In the genomic region with DNA sequence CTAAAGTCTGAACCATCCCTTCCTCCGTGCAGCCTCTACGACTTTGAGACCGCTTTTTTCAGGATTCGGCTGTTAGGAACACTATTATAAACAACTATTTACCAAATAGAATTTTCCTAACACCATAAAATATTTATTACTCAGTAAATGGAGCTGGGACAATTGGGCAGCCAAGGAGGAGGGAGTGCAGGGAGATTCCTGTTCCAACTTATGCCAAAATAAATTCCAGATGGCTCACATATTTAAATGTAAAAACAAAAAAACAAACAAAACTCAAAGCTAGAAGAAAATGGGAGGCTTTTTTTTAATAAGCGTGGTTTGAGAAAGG, we compare ENCODE assay signal across 21 cellular contexts. TPM values are rescaled to one million over a fixed set of nuclear protein-coding genes. Genes with fewer than 3 reads are reported as not detected.
DNase-seq lines count a peak whose midpoint lies in the region; ATAC-seq, FAIRE-seq and TF ChIP-seq lines count a peak whose summit lies in the region.
"Had no signal": no experiment of that assay in that cellular context is flagged by ENCODE, and none has a peak within 500 bp of the region (broad histone marks: within the 10 kb centered on the region; RNA-seq: fewer than 3 reads in every experiment).

No MANE protein-coding gene starts in this region.

- no peak overlapping the region for H3K14ac ChIP-seq in mesenchymal stem cell (ENCODE audit: low read length in 2 of 2)

- no peak overlapping the region; the same call in 1 of the 2 replicates for H3K4me3 ChIP-seq in GM23248
- H3K4me3 ChIP-seq in K562 = no peak overlapping the region
- peak overlapping the region in 1 of 2 experiments; percentile 24 for H3K4me3 ChIP-seq in mesenchymal stem cell (ENCODE audit: insufficient read depth in 1 of 2, low read depth in 1 of 2, low read length in 2 of 2)
- no peak overlapping the region for H3K4me3 ChIP-seq in thoracic aorta
- H3K4me3 ChIP-seq: BLaER1 treated with 17β-estradiol and CSF1 and Interleukin-3, amounts not matched to agents 10 nM and 100 nM; cardiac muscle cell had no signal

- H3F3A ChIP-seq in GM23248 (ENCODE audit: insufficient read depth) = peaks cover 59% of the 10 kb centered on the region

- H3K79me2 ChIP-seq in GM23248 (ENCODE audit: insufficient read depth) (no peaks in the 10 kb centered on the region), K562 (ENCODE audit: control insufficient read depth, insufficient read depth, low read length) (no peaks in the 10 kb centered on the region)

- H3K27ac ChIP-seq in GM23248 = peak overlapping the region; percentile 57
- no peak overlapping the region for H3K27ac ChIP-seq in K562 (ENCODE audit: extremely low read depth, low read depth, low read length)
- H3K27ac ChIP-seq in mesenchymal stem cell (ENCODE audit: low read length, poor library complexity, severe bottlenecking) = no peak overlapping the region
- H3K27ac ChIP-seq in thoracic aorta = peak overlapping the region; percentile 79 to 85
- H3K27ac ChIP-seq: BLaER1 treated with 17β-estradiol and CSF1 and Interleukin-3, amounts not matched to agents 10 nM and 100 nM; cardiac muscle cell had no signal

- no TSS peak for BruUV-seq in K562 (replicated peaks; lab: Mats Ljungman, UMichigan)

- peak overlapping the region; percentile 61 for H4K91ac ChIP-seq in mesenchymal stem cell (ENCODE audit: low read length)

- H3K4me2 ChIP-seq in GM23248 (ENCODE audit: unreplicated experiment) (peak overlapping the region; percentile 56), K562 (ENCODE audit: insufficient read depth, low read length) (no peak overlapping the region), mesenchymal stem cell (ENCODE audit: low read length, poor library complexity, severe bottlenecking) (no peak overlapping the region)
- H3K4me2 ChIP-seq: BLaER1 treated with 17β-estradiol and CSF1 and Interleukin-3, amounts not matched to agents 10 nM and 100 nM had no signal

- peak overlapping the region; percentile 4; the same call in 1 of the 2 replicates for H2AFZ ChIP-seq in GM23248
- H2AFZ ChIP-seq in K562 (ENCODE audit: low read depth, low read length) = no peak overlapping the region
- no peak overlapping the region for H2AFZ ChIP-seq in mesenchymal stem cell (ENCODE audit: low read depth, low read length)

- H4K8ac ChIP-seq in mesenchymal stem cell (ENCODE audit: low read length) = no peak overlapping the region

- H2AK5ac ChIP-seq in mesenchymal stem cell (ENCODE audit: low read length, severe bottlenecking) = peak overlapping the region; percentile 78

- H2BK15ac ChIP-seq in mesenchymal stem cell (ENCODE audit: low read depth, poor library complexity, severe bottlenecking) = no peak overlapping the region

- POLR2A ChIA-PET in K562 (lab: Yijun Ruan, JAX) = interaction anchor here (0.8 to 1.2 kb wide), 4 partner anchors 13 to 249 kb away, joined by 3 to 5 read pairs (median 4); no protein-coding TSS in a partner anchor

- H3K36me3 ChIP-seq in GM23248 (ENCODE audit: low read depth) (no peaks in the 10 kb centered on the region), K562 (ENCODE audit: control insufficient read depth, insufficient read depth, low read length) (peaks cover 4% of the 10 kb centered on the region; the same call in 1 of the 3 replicates), mesenchymal stem cell (ENCODE audit: control insufficient read depth in 1 of 2, insufficient read depth in 2 of 2, low read depth in 1 of 2, low read length in 2 of 2) (peaks cover 12 to 16% of the 10 kb centered on the region in 2 experiments), thoracic aorta (peaks cover 7% of the 10 kb centered on the region)
- H3K36me3 ChIP-seq: cardiac muscle cell had no signal

- DNase-seq in GM23248 (no peak), K562 (ENCODE audit: extremely low read depth in 1 of 4, low spot score in 3 of 4) (no peak), mesenchymal stem cell (no peak), thoracic aorta (ENCODE audit: low spot score) (no peak), NCI-H1930 (lab: John Stamatoyannopoulos, UW) (no peak)
- no peak for DNase-seq in activated CD4-positive, CD25-positive, alpha-beta regulatory T cell treated with anti-CD3 and anti-CD28 coated beads, Interleukin-2, amount 50 U/mL, for 72 hours
- DNase-seq: activated T-cell treated with anti-CD3 and anti-CD28 coated beads, Interleukin-2, amount 50 U/mL, for 1 hour; DND-41; effector memory CD8-positive, alpha-beta T cell; MM.1S; NCI-H2029 treated with DMSO at 0.1 percent for 48 hours; NCI-H69; nucleus accumbens; PC-3; small intestine; stimulated activated naive CD4-positive, alpha-beta T cell had no signal

- TF ChIP-seq EP300 in K562 (IDR thresholded peaks at IDR 0.05; ENCODE audit: low read length) = no peak

- in situ Hi-C loops in GM23248 (cut with MboI) = no loop called here
- in situ Hi-C loops in K562 (cut with MboI) = no loop called here

- H2BK12ac ChIP-seq in mesenchymal stem cell (ENCODE audit: low read length in 2 of 2) = no peak overlapping the region

- no peak for TF ChIP-seq POLR2A in K562 (conservative IDR thresholded peaks at IDR 0.05)

- no peaks in the 10 kb centered on the region for H3K9me3 ChIP-seq in GM23248 (ENCODE audit: low read depth)
- no peaks in the 10 kb centered on the region for H3K9me3 ChIP-seq in K562 (replicated peaks; ENCODE audit: control insufficient read depth, insufficient read depth, low read depth, low read length)
- no peaks in the 10 kb centered on the region for H3K9me3 ChIP-seq in mesenchymal stem cell (ENCODE audit: control insufficient read depth, low read length)
- no peaks in the 10 kb centered on the region for H3K9me3 ChIP-seq in thoracic aorta
- H3K9me3 ChIP-seq: BLaER1 treated with 17β-estradiol and CSF1 and Interleukin-3, amounts not matched to agents 10 nM and 100 nM had no signal

- TF ChIP-seq CTCF in K562 (IDR thresholded peaks at IDR 0.05 in 2 of 3, conservative IDR thresholded peaks at IDR 0.05 in 1 of 3; ENCODE audit: insufficient read depth in 2 of 3, low read depth in 1 of 3, low read length in 3 of 3) = no peak
- TF ChIP-seq CTCF in thoracic aorta (IDR thresholded peaks at IDR 0.05) = no peak

- no peak overlapping the region for H3K18ac ChIP-seq in mesenchymal stem cell (ENCODE audit: low read depth in 1 of 2, low read length in 2 of 2)

- no peak for TF ChIP-seq RAD21 in K562 (CRISPR knock-in tag; conservative IDR thresholded peaks at IDR 0.05 in 1 of 2, IDR thresholded peaks at IDR 0.05 in 1 of 2)

- no peaks in the 10 kb centered on the region for H3K27me3 ChIP-seq in GM23248 (replicated peaks; ENCODE audit: insufficient read depth)
- H3K27me3 ChIP-seq in K562 (ENCODE audit: control insufficient read depth in 2 of 2, insufficient read depth in 2 of 2, low read length in 2 of 2) = peaks cover 0 to 6% of the 10 kb centered on the region in 2 experiments; a peak in 1 of 5 replicates
- H3K27me3 ChIP-seq in mesenchymal stem cell (ENCODE audit: control insufficient read depth in 1 of 2, insufficient read depth in 1 of 2, low read length in 2 of 2) = no peaks in the 10 kb centered on the region
- no peaks in the 10 kb centered on the region for H3K27me3 ChIP-seq in thoracic aorta (replicated peaks; ENCODE audit: insufficient read depth)
- H3K27me3 ChIP-seq: BLaER1 treated with 17β-estradiol and CSF1 and Interleukin-3, amounts not matched to agents 10 nM and 100 nM; cardiac muscle cell had no signal

- intact Hi-C loops in K562 (cut with micrococcal nuclease) = no loop called here

- no peaks in the 10 kb centered on the region for H3K79me1 ChIP-seq in mesenchymal stem cell (replicated peaks; ENCODE audit: low read length, poor library complexity, severe bottlenecking)

- no peak overlapping the region for H3K23ac ChIP-seq in mesenchymal stem cell (ENCODE audit: low read length in 2 of 2)

- no peak overlapping the region for H2BK120ac ChIP-seq in mesenchymal stem cell (ENCODE audit: low read depth, low read length)

- peak overlapping the region in 1 of 2 experiments; percentile 24 for H3K4ac ChIP-seq in mesenchymal stem cell (ENCODE audit: low read depth in 1 of 2, low read length in 2 of 2)

- no peak for ATAC-seq in K562
- no peak for ATAC-seq in thoracic aorta (ENCODE audit: insufficient number of reproducible peaks, low FRiP score, low read depth)
- ATAC-seq in HG02588 (IDR thresholded peaks at IDR 0.05; ENCODE audit: unreplicated experiment) = no peak
- ATAC-seq: effector memory CD8-positive, alpha-beta T cell; PC-3 had no signal

- H4K20me1 ChIP-seq in GM23248 (ENCODE audit: insufficient read depth) = no peaks in the 10 kb centered on the region
- no peaks in the 10 kb centered on the region for H4K20me1 ChIP-seq in K562 (replicated peaks; ENCODE audit: control insufficient read depth, insufficient read depth, low read length)

- 8 to 14% methylated on average over 5 of the region's 5 CpGs for WGBS in GM23248 (ENCODE audit: low coverage in 1 of 2, low lambda C conversion rate in 2 of 2, missing lambda C conversion rate in 2 of 2), 2 experiments
- 40% methylated on average over 5 of the region's 5 CpGs for WGBS in K562 (ENCODE audit: insufficient coverage, low coverage, missing lambda C conversion rate)
- 100% methylated on average over 2 of the region's 5 CpGs for WGBS in mesenchymal stem cell

- H3K9me1 ChIP-seq in K562 (ENCODE audit: control insufficient read depth, insufficient read depth, low read length) = no peaks in the 10 kb centered on the region

- no peaks in the 10 kb centered on the region for H3K9me2 ChIP-seq in GM23248 (ENCODE audit: insufficient read depth)

- H3K4me1 ChIP-seq in GM23248 (ENCODE audit: insufficient read depth) (peaks cover 68% of the 10 kb centered on the region), K562 (replicated peaks in 1 of 2; ENCODE audit: control insufficient read depth in 2 of 2, insufficient read depth in 2 of 2, low read length in 2 of 2) (no peaks in the 10 kb centered on the region), mesenchymal stem cell (ENCODE audit: control insufficient read depth, insufficient read depth, low read depth, low read length) (peaks cover 36% of the 10 kb centered on the region), thoracic aorta (ENCODE audit: control insufficient read depth in 1 of 2, low read depth in 2 of 2) (peaks cover 54 to 89% of the 10 kb centered on the region in 2 donors)

- H3K9ac ChIP-seq in GM23248 (no peak overlapping the region; the same call in 1 of the 2 replicates), K562 (ENCODE audit: insufficient read depth in 1 of 2, low read depth in 2 of 2, low read length in 2 of 2) (no peak overlapping the region), mesenchymal stem cell (ENCODE audit: low read length) (peak overlapping the region; percentile 8)
- H3K9ac ChIP-seq: BLaER1 treated with 17β-estradiol and CSF1 and Interleukin-3, amounts not matched to agents 10 nM and 100 nM had no signal

- CTCF ChIA-PET in K562 (lab: Yijun Ruan, JAX; ENCODE audit: low intra/inter-chr PET ratio) = no interaction called here

- H2BK5ac ChIP-seq in mesenchymal stem cell (ENCODE audit: low read depth, low read length, poor library complexity, severe bottlenecking) = no peak overlapping the region

- FAIRE-seq in K562 (lab: Jason Lieb, UNC) = peak; percentile 23
- FAIRE-seq: small intestine, TTC549 had no signal

RNA-seq across cellular contexts. Expression of a gene that starts 48.1 kb away (rescaled TPM):
- not detected in 2 replicates for total RNA-seq in GM23248 (2014; rRNA removed; shearing (Covaris generic))
- polyA plus RNA-seq in GM23248 (2016; fragmentation: Nextera tagmentation; extraction: Ambion mirVana) (not detected in 2 replicates), K562 (2011; rRNA removed) (not detected in 2 replicates), K562 (2014; fragmentation: Illumina TruSeq; extraction: Trizol) (not detected in 2 replicates), K562 (2014; fragmentation: Nextera tagmentation; extraction: Ambion mirVana) (not detected), K562 (2014; rRNA removed) (not detected in 2 replicates)
- not detected in 2 replicates for total RNA-seq in K562 (2011; cell fraction: chromatin; rRNA removed; ENCODE audit: low replicate concordance)
- not detected in 2 replicates for total RNA-seq in K562 (2011; cell fraction: nucleolus; rRNA removed)
- not detected in 2 replicates for total RNA-seq in K562 (2011; cell fraction: nucleoplasm; rRNA removed)
- total RNA-seq in K562 (2014; rRNA removed) (not detected in 2 replicates), K562 (2014; rRNA removed; fragmentation: Illumina TruSeq; extraction: Trizol) (not detected in 2 replicates), K562 (2015; rRNA removed; fragmentation: Illumina TruSeq; extraction: Trizol) (not detected in 2 replicates), K562 (2021) (not detected in 2 replicates), thoracic aorta (not detected)
- polyA plus RNA-seq in K562 (2011; cell fraction: cytosol; rRNA removed) = 0.15 TPM in 1 of 2 replicates, not detected in the other
- polyA plus RNA-seq in K562 (2011; cell fraction: nucleus; rRNA removed) = not detected in 2 replicates
- not detected in 2 replicates for polyA plus RNA-seq in K562 (2012)
- polyA minus RNA-seq in K562 (2011; rRNA and poly(A)+ RNA removed) = 0.18 TPM in 1 of 2 replicates, not detected in the other
- not detected in 2 replicates for polyA minus RNA-seq in K562 (2011; cell fraction: cytosol; rRNA and poly(A)+ RNA removed)
- polyA minus RNA-seq in K562 (2011; cell fraction: nucleus; rRNA and poly(A)+ RNA removed) = not detected in 2 replicates
- polyA plus RNA-seq in mesenchymal stem cell (2013, experiment 1 of 2) = 0.11 TPM
- polyA plus RNA-seq in mesenchymal stem cell (2013, experiment 2 of 2) = 0.04 TPM
- total RNA-seq: mononuclear cell had no signal
- polyA plus RNA-seq: small intestine had no signal

Comparison
In these comparisons a context has a peak if more than half of its experiments do, and no peak if none do; other contexts are left out.
1. H3K27ac ChIP-seq: peak in GM23248 (single experiment) and thoracic aorta (2 of 2); none in K562 (single experiment) and mesenchymal stem cell (single experiment).